29 cellular contexts compared by ENCODE assay signal in the genomic region with DNA sequence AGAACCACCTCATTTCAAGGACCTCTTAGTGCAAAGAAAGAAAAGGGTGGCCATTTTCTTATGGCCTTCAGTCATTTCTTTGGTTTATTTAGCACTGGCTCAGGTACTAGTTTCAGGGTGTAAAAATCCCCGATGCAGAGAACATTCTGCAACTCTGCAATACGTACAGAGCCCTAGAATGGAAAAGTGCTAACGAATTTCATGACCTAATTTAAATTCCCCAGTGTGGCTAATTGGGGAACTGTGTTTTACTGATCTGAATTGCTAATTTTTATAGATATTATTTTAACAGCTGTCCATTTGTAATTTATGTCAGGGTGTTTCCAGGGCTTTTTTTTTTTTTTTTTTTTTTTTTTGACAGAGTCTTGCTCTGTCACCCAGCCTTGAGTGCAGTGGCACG.
DNase-seq lines count a peak whose midpoint lies in the region; ATAC-seq and TF ChIP-seq lines count a peak whose summit lies in the region.
"Had no signal": no experiment of that assay in that cellular context is flagged by ENCODE, and none has a peak within 500 bp of the region (broad histone marks: within the 10 kb centered on the region; RNA-seq: fewer than 3 reads in every experiment).

No MANE protein-coding gene starts in this region.

- H3K27me3 Mint-ChIP-seq in chondrocyte (ENCODE audit: low read depth) = no peaks in the 10 kb centered on the region
- H3K27me3 Mint-ChIP-seq: CD8-positive, alpha-beta memory T cell had no signal

- no peak overlapping the region for H3K27ac Mint-ChIP-seq in chondrocyte (ENCODE audit: unreplicated experiment)
- H3K27ac Mint-ChIP-seq: immature natural killer cell, nephron progenitor cell had no signal

- H3K36me3 Mint-ChIP-seq in chondrocyte (ENCODE audit: low read depth) = peaks cover 3% of the 10 kb centered on the region
- H3K36me3 Mint-ChIP-seq: immature natural killer cell had no signal

- no peaks in the 10 kb centered on the region for H3K36me3 ChIP-seq in OCI-LY3 (replicated peaks; ENCODE audit: low read depth, low read length)
- H3K36me3 ChIP-seq: BE2C, cardiac muscle cell, sigmoid colon, tibial nerve had no signal

- no peaks in the 10 kb centered on the region for H3K9me3 ChIP-seq in OCI-LY3 (ENCODE audit: insufficient read depth, low read length)
- H3K9me3 ChIP-seq: BE2C, sigmoid colon, tibial nerve had no signal

- no peaks in the 10 kb centered on the region for H3K9me3 Mint-ChIP-seq in chondrocyte (ENCODE audit: low read depth)
- H3K9me3 Mint-ChIP-seq: CD8-positive, alpha-beta memory T cell; immature natural killer cell had no signal

- DNase-seq in GM10266 (ENCODE audit: extremely low spot score) = peak; percentile 42
- no peak for DNase-seq in chondrocyte (ENCODE audit: low spot score)
- no peak for DNase-seq in activated naive CD4-positive, alpha-beta T cell treated with Interleukin-2 at 50 U/mL for 16 hours
- DNase-seq in activated naive CD4-positive, alpha-beta T cell treated with anti-CD3 and anti-CD28 coated beads, Interleukin-2, amount 50 U/mL, for 16 hours = no peak
- DNase-seq: activated CD4-positive, alpha-beta T cell treated with anti-CD3 and anti-CD28 coated beads, Interleukin-2, amount 50 U/mL, for 1 hour; activated gamma-delta T cell; activated T-cell treated with anti-CD3 and anti-CD28 coated beads, Interleukin-2, amount 50 U/mL, for 1 hour; BE2C; CD8-positive, alpha-beta memory T cell; effector CD8-positive, alpha-beta T cell; immature natural killer cell; left colon; NCI-H1092 treated with DMSO at 0.1 percent for 48 hours; NCI-H187; NCI-H2171 treated with DMSO at 0.1 percent for 48 hours; NCI-H510A; nephron progenitor cell; sigmoid colon; stimulated activated CD4-positive, alpha-beta T cell treated with anti-CD3 and anti-CD28 coated beads, Interleukin-12 subunit alpha, Interleukin-12 subunit beta, amount 100 ng/mL, for 4 hours; stimulated activated CD4-positive, alpha-beta T cell treated with anti-CD3 and anti-CD28 coated beads, Interleukin-2, amount 100 ng/mL, for 48 hours; T1000 had no signal

- ATAC-seq in GM18519 (IDR thresholded peaks at IDR 0.05; ENCODE audit: low FRiP score, unreplicated experiment) (peak; percentile 56), HG02610 (IDR thresholded peaks at IDR 0.05; ENCODE audit: unreplicated experiment) (peak; percentile 93), HG03439 (IDR thresholded peaks at IDR 0.05; ENCODE audit: unreplicated experiment) (no peak)
- ATAC-seq: K562, left colon had no signal

- peaks cover 43% of the 10 kb centered on the region for H3K4me1 ChIP-seq in OCI-LY3 (ENCODE audit: low read length)
- H3K4me1 ChIP-seq: BE2C had no signal

- no peaks in the 10 kb centered on the region for H3K27me3 ChIP-seq in OCI-LY3 (ENCODE audit: low read depth, low read length)
- H3K27me3 ChIP-seq: cardiac muscle cell, sigmoid colon, tibial nerve had no signal

- H3K4me3 Mint-ChIP-seq in chondrocyte (ENCODE audit: unreplicated experiment) = no peak overlapping the region
- H3K4me3 Mint-ChIP-seq: CD8-positive, alpha-beta memory T cell; immature natural killer cell; nephron progenitor cell had no signal

- peak overlapping the region; percentile 50; the same call in 1 of the 2 replicates for H3K9ac ChIP-seq in OCI-LY3 (ENCODE audit: low read length)

- TF ChIP-seq CTCF in GM10266 (IDR thresholded peaks at IDR 0.05; ENCODE audit: control insufficient read depth, insufficient read depth, low read depth, missing control alignments) = no peak
- no peak for TF ChIP-seq CTCF in OCI-LY3 (IDR thresholded peaks at IDR 0.05; ENCODE audit: low read depth, low read length)
- TF ChIP-seq CTCF in chondrocyte (IDR thresholded peaks at IDR 0.05) = no peak

- H3K79me2 ChIP-seq in OCI-LY3 (ENCODE audit: low read length) = no peaks in the 10 kb centered on the region

- peak overlapping the region; percentile 37 for H3K4me3 ChIP-seq in OCI-LY3 (ENCODE audit: low read length)
- H3K4me3 ChIP-seq: cardiac muscle cell, coronary artery, K562, sigmoid colon, tibial nerve had no signal

- no peaks in the 10 kb centered on the region for H4K20me1 ChIP-seq in OCI-LY3 (ENCODE audit: insufficient read depth, low read length)

- peak overlapping the region; percentile 81 for H3K27ac ChIP-seq in OCI-LY3 (ENCODE audit: low read length)
- H3K27ac ChIP-seq: cardiac muscle cell, coronary artery, sigmoid colon, tibial nerve had no signal

- peak overlapping the region; percentile 52 for H3K4me2 ChIP-seq in OCI-LY3 (ENCODE audit: low read length)

- H3K4me1 Mint-ChIP-seq in chondrocyte (ENCODE audit: low read depth) = peaks cover 2% of the 10 kb centered on the region

- no peak overlapping the region for H2AFZ ChIP-seq in OCI-LY3 (ENCODE audit: low read depth, low read length)
